9 cellular contexts compared by ENCODE assay signal in genomic region chr12:19402743-19403400, GRCh38. TPM values are rescaled to one million over a fixed set of nuclear protein-coding genes. Genes with fewer than 3 reads are reported as not detected.
DNase-seq lines count a peak whose midpoint lies in the region; ATAC-seq, FAIRE-seq and TF ChIP-seq lines count a peak whose summit lies in the region.
"Had no signal": no experiment of that assay in that cellular context is flagged by ENCODE, and none has a peak within 500 bp of the region (broad histone marks: within the 10 kb centered on the region; RNA-seq: fewer than 3 reads in every experiment).

No MANE protein-coding gene starts in this region.

- H4K20me1 ChIP-seq in astrocyte (ENCODE audit: insufficient read depth, low read length), result no peaks in the 10 kb centered on the region

- peak overlapping the region; percentile 72 for H3K27ac Mint-ChIP-seq in astrocyte (ENCODE audit: unreplicated experiment)
- H3K27ac Mint-ChIP-seq in stimulated activated effector memory CD8-positive, alpha-beta T cell treated with anti-CD3 and anti-CD28 coated beads, Interleukin-12 subunit alpha, Interleukin-12 subunit beta, amount 100 ng/mL, for 72 hours, result peak overlapping the region; percentile 43
- H3K27ac Mint-ChIP-seq: activated naive CD4-positive, alpha-beta T cell treated with anti-CD3 and anti-CD28 coated beads, Interleukin-2, amount 10 ng/mL, durations not matched to agents 7 days and 5 days had no signal

- DNase-seq in astrocyte (ENCODE audit: low read depth), result peak; percentile 43
- peak in 33 of 51 donors; percentile 1 to 64 (median 11) for DNase-seq in hypothalamus (lab: John Stamatoyannopoulos, UW)
- no peak for DNase-seq in stimulated activated effector memory CD8-positive, alpha-beta T cell treated with anti-CD3 and anti-CD28 coated beads, Interleukin-12 subunit alpha, Interleukin-12 subunit beta, amount 100 ng/mL, for 72 hours (ENCODE audit: low spot score in 2 of 2)
- no peak for DNase-seq in amniotic stem cell (lab: John Stamatoyannopoulos, UW)
- DNase-seq in AG08395 (ENCODE audit: low spot score), result no peak
- DNase-seq: activated naive CD4-positive, alpha-beta T cell treated with anti-CD3 and anti-CD28 coated beads, Interleukin-2, amount 10 ng/mL, durations not matched to agents 7 days and 5 days; T-cell had no signal

- H3K36me3 Mint-ChIP-seq in astrocyte (ENCODE audit: low read depth, unreplicated experiment), result no peaks in the 10 kb centered on the region
- no peaks in the 10 kb centered on the region for H3K36me3 Mint-ChIP-seq in stimulated activated effector memory CD8-positive, alpha-beta T cell treated with anti-CD3 and anti-CD28 coated beads, Interleukin-12 subunit alpha, Interleukin-12 subunit beta, amount 100 ng/mL, for 72 hours

- no peaks in the 10 kb centered on the region for H3K27me3 Mint-ChIP-seq in astrocyte (ENCODE audit: low read depth, unreplicated experiment)
- H3K27me3 Mint-ChIP-seq: activated naive CD4-positive, alpha-beta T cell treated with anti-CD3 and anti-CD28 coated beads, Interleukin-2, amount 10 ng/mL, durations not matched to agents 7 days and 5 days; T-cell had no signal

- FAIRE-seq in astrocyte (lab: Jason Lieb, UNC), result no peak

- H3K4me3 ChIP-seq in astrocyte (ENCODE audit: insufficient read depth, low read depth, low read length), result no peak overlapping the region

- no peaks in the 10 kb centered on the region for H3K36me3 ChIP-seq in astrocyte (ENCODE audit: insufficient read depth, low read length)

- TF ChIP-seq EP300 in Ishikawa (IDR thresholded peaks at IDR 0.05; ENCODE audit: borderline replicate concordance), result no peak

- no peaks in the 10 kb centered on the region for H3K4me1 ChIP-seq in astrocyte (ENCODE audit: insufficient read depth, low read length)

- no peaks in the 10 kb centered on the region for H3K79me2 ChIP-seq in astrocyte (ENCODE audit: insufficient read depth, low read length)

- H3K9ac ChIP-seq in astrocyte (ENCODE audit: low read length), result no peak overlapping the region

- H2AFZ ChIP-seq in astrocyte (ENCODE audit: low read depth, low read length), result no peak overlapping the region

- H3K4me1 Mint-ChIP-seq in astrocyte (ENCODE audit: low read depth, unreplicated experiment), result peaks cover 5% of the 10 kb centered on the region
- peaks cover 16% of the 10 kb centered on the region for H3K4me1 Mint-ChIP-seq in stimulated activated effector memory CD8-positive, alpha-beta T cell treated with anti-CD3 and anti-CD28 coated beads, Interleukin-12 subunit alpha, Interleukin-12 subunit beta, amount 100 ng/mL, for 72 hours

- H3K27me3 ChIP-seq in astrocyte (ENCODE audit: insufficient read depth, low read length), result no peaks in the 10 kb centered on the region

- TF ChIP-seq CTCF in astrocyte (IDR thresholded peaks at IDR 0.05; ENCODE audit: insufficient read depth, low read depth, low read length), result no peak

- H3K27ac ChIP-seq in astrocyte (ENCODE audit: low read depth, low read length), result no peak overlapping the region

- no peak for ATAC-seq in stimulated activated effector memory CD8-positive, alpha-beta T cell treated with anti-CD3 and anti-CD28 coated beads, Interleukin-12 subunit alpha, Interleukin-12 subunit beta, amount 100 ng/mL, for 72 hours
- no peak for ATAC-seq in GM21367 (IDR thresholded peaks at IDR 0.05; ENCODE audit: unreplicated experiment)
- ATAC-seq: T-cell had no signal

- H3K9me3 Mint-ChIP-seq in astrocyte (ENCODE audit: unreplicated experiment), result no peaks in the 10 kb centered on the region
- H3K9me3 Mint-ChIP-seq in stimulated activated effector memory CD8-positive, alpha-beta T cell treated with anti-CD3 and anti-CD28 coated beads, Interleukin-12 subunit alpha, Interleukin-12 subunit beta, amount 100 ng/mL, for 72 hours, result peaks cover 2% of the 10 kb centered on the region

- H3K4me3 Mint-ChIP-seq in astrocyte (ENCODE audit: unreplicated experiment), result no peak overlapping the region
- H3K4me3 Mint-ChIP-seq in stimulated activated effector memory CD8-positive, alpha-beta T cell treated with anti-CD3 and anti-CD28 coated beads, Interleukin-12 subunit alpha, Interleukin-12 subunit beta, amount 100 ng/mL, for 72 hours, result no peak overlapping the region
- H3K4me3 Mint-ChIP-seq: activated naive CD4-positive, alpha-beta T cell treated with anti-CD3 and anti-CD28 coated beads, Interleukin-2, amount 10 ng/mL, durations not matched to agents 7 days and 5 days had no signal

- no peak overlapping the region for H3K4me2 ChIP-seq in astrocyte (ENCODE audit: low read length)

- H3K9me3 ChIP-seq in astrocyte (ENCODE audit: insufficient read depth, low read depth, low read length), result no peaks in the 10 kb centered on the region

- TF ChIP-seq RAD21 in Ishikawa (IDR thresholded peaks at IDR 0.05; ENCODE audit: low read depth), result no peak

TF ChIP-seq in Ishikawa, 13 proteins besides CTCF, POLR2A, EP300 and RAD21:
- TF ChIP-seq CEBPB (IDR thresholded peaks at IDR 0.05) (0 out of 2 replicates have a peak, but pooled peaks have one; percentile 3), CREB1 (IDR thresholded peaks at IDR 0.05; ENCODE audit: low read depth) (no peak), TAF1 (IDR thresholded peaks at IDR 0.05; ENCODE audit: low read depth) (no peak), TEAD4 (IDR thresholded peaks at IDR 0.05) (peak; percentile 23; the same call in 1 of the 2 replicates), NFIC (IDR thresholded peaks at IDR 0.05) (peak; percentile 88), EGR1 (IDR thresholded peaks at IDR 0.05) (no peak)
TF ChIP-seq in Ishikawa: peak in this region for 3.

RNA-seq across cellular contexts. Expression of gene AEBP2, which starts 36.4 kb away (rescaled TPM):
- 39.8 and 41.7 TPM in 2 replicates for total RNA-seq in astrocyte

Comparison
In these comparisons a context has a peak if more than half of its experiments do, and no peak if none do; other contexts are left out.
1. DNase-seq: peak in astrocyte (single experiment) and hypothalamus (33 of 51); none in stimulated activated effector memory CD8-positive, alpha-beta T cell treated with anti-CD3 and anti-CD28 coated beads, Interleukin-12 subunit alpha, Interleukin-12 subunit beta, amount 100 ng/mL, for 72 hours (0 of 2), amniotic stem cell (single experiment) and AG08395 (single experiment).